9 cellular contexts compared by ENCODE assay signal in genomic region chr5:153352685-153353219, GRCh38.
DNase-seq lines count a peak whose midpoint lies in the region; ATAC-seq, FAIRE-seq and TF ChIP-seq lines count a peak whose summit lies in the region.
"Had no signal": no experiment of that assay in that cellular context is flagged by ENCODE, and none has a peak within 500 bp of the region (broad histone marks: within the 10 kb centered on the region; RNA-seq: fewer than 3 reads in every experiment).

No MANE protein-coding gene starts in this region.

- CTCF ChIA-PET in GM12878 (lab: Yijun Ruan, JAX), result no interaction called here

- WGBS in GM12878 (ENCODE audit: insufficient coverage, insufficient replicate concordance, low lambda C conversion rate, missing lambda C conversion rate), result 0% methylated on average over 11 of the region's 11 CpGs

- H4K20me1 ChIP-seq in GM12878 (ENCODE audit: control insufficient read depth, insufficient read depth), result no peaks in the 10 kb centered on the region

- intact Hi-C loops in GM12878 (cut with micrococcal nuclease; ENCODE audit: unreplicated experiment), result no loop called here

- H3K27ac ChIP-seq in GM12878 (ENCODE audit: control insufficient read depth, insufficient read depth), result peak overlapping the region; percentile 37; the same call in 1 of the 2 replicates

- H3K9me3 ChIP-seq in MG63 (no peaks in the 10 kb centered on the region), GM12878 (replicated peaks; ENCODE audit: control insufficient read depth, insufficient read depth, low read length) (peaks cover 1% of the 10 kb centered on the region; the same call in 1 of the 3 replicates)

- H3K4me3 ChIP-seq in MG63 (no peak overlapping the region), GM12878 (peak overlapping the region; percentile 29; the same call in 1 of the 2 replicates)

- SMC1A ChIA-PET in GM12878 (lab: Charles Lee; ENCODE audit: uncharacterized antibody, unreplicated experiment), result interaction anchor here (0.6 to 0.7 kb wide), 2 partner anchors 115 to 838 kb away, joined by 3 read pairs; no protein-coding TSS in a partner anchor

- H2AFZ ChIP-seq in GM12878 (ENCODE audit: control insufficient read depth, low read depth, low read length), result peak overlapping the region; percentile 47

- peak; percentile 32 for DNase-seq in Ammon's horn (ENCODE audit: low spot score)
- DNase-seq in MG63, result peak; percentile 31
- DNase-seq in GM12878 (ENCODE audit: low read depth, low spot score), result peak; percentile 44
- no peak for DNase-seq in RCC 7860 (ENCODE audit: low spot score)
- DNase-seq in middle frontal gyrus (ENCODE audit: extremely low spot score, low spot score), result no peak
- no peak for DNase-seq in midbrain (lab: John Stamatoyannopoulos, UW)
- no peak for DNase-seq in NCI-H1436 treated with DMSO at 0.1 percent for 48 hours (lab: John Stamatoyannopoulos, UW)

- H3K4me1 ChIP-seq in GM12878 (ENCODE audit: control insufficient read depth, insufficient read depth, low read length), result peaks cover 12% of the 10 kb centered on the region

- BruUV-seq in GM12878 (replicated peaks; lab: Mats Ljungman, UMichigan), result no TSS peak

- peak overlapping the region; percentile 15; the same call in 1 of the 2 replicates for H3K9ac ChIP-seq in GM12878 (ENCODE audit: control insufficient read depth, insufficient read depth, low read length)

- no peaks in the 10 kb centered on the region for H3K36me3 ChIP-seq in MG63
- no peaks in the 10 kb centered on the region for H3K36me3 ChIP-seq in GM12878 (ENCODE audit: control insufficient read depth in 2 of 2, insufficient read depth in 2 of 2, low read length in 1 of 2)

- in situ Hi-C loops in GM12878 (cut with MboI), result no loop called here

- FAIRE-seq in GM12878 (lab: Jason Lieb, UNC), result no peak
- no peak for FAIRE-seq in RCC 7860 (lab: Jason Lieb, UNC)
- FAIRE-seq: islet of Langerhans had no signal

- H3K4me2 ChIP-seq in GM12878 (ENCODE audit: control insufficient read depth, insufficient read depth), result peak overlapping the region; percentile 86

- RAD21 ChIA-PET in GM12878 (lab: Charles Lee; ENCODE audit: unreplicated experiment), result no interaction called here

- TF ChIP-seq EP300 in GM12878 (IDR thresholded peaks at IDR 0.05; ENCODE audit: borderline replicate concordance in 1 of 2, control insufficient read depth in 1 of 2, low read depth in 2 of 2, low read length in 2 of 2), result no peak

- peak; percentile 82 for ATAC-seq in GM21423 (IDR thresholded peaks at IDR 0.05; ENCODE audit: unreplicated experiment)
- peak; percentile 89 for ATAC-seq in GM12878

- TF ChIP-seq CTCF in GM12878 (IDR thresholded peaks at IDR 0.05 in 2 of 3, conservative IDR thresholded peaks at IDR 0.05 in 1 of 3; ENCODE audit: control insufficient read depth in 2 of 3, extremely low read depth in 1 of 3, insufficient read depth in 1 of 3, low read depth in 3 of 3, low read length in 3 of 3), result no peak

- no peaks in the 10 kb centered on the region for H3K79me2 ChIP-seq in GM12878 (ENCODE audit: control insufficient read depth, insufficient read depth, low read length)

- POLR2A ChIA-PET in GM12878 (lab: Charles Lee), result no interaction called here

- TF ChIP-seq POLR2A in GM12878 (IDR thresholded peaks at IDR 0.05; ENCODE audit: low read depth, low read length), result no peak

- no peak for TF ChIP-seq RAD21 in GM12878 (IDR thresholded peaks at IDR 0.05; ENCODE audit: insufficient read depth, low read depth, low read length)

- H3K27me3 ChIP-seq in MG63 (no peaks in the 10 kb centered on the region), GM12878 (replicated peaks in 1 of 2; ENCODE audit: control insufficient read depth in 2 of 2, insufficient read depth in 2 of 2, low read length in 1 of 2) (no peaks in the 10 kb centered on the region; a peak in 1 of 4 replicates)

TF ChIP-seq in GM12878, 131 proteins besides CTCF, POLR2A, EP300 and RAD21 (continues in another document):
- TF ChIP-seq MLLT1 (IDR thresholded peaks at IDR 0.05) (0 out of 2 replicates have a peak, but pooled peaks have one; percentile 38), SMC3 (IDR thresholded peaks at IDR 0.05; ENCODE audit: borderline replicate concordance, low read length) (no peak), SPI1 (IDR thresholded peaks at IDR 0.05; ENCODE audit: borderline replicate concordance, insufficient read depth, low read depth, low read length) (no peak; the same call in 1 of the 2 replicates), CBX3 (IDR thresholded peaks at IDR 0.05; ENCODE audit: borderline replicate concordance, low read depth) (no peak), SREBF1 (IDR thresholded peaks at IDR 0.05; ENCODE audit: low read length) (no peak), BCLAF1 (IDR thresholded peaks at IDR 0.05) (no peak), EED (IDR thresholded peaks at IDR 0.05; ENCODE audit: low read depth) (peak; percentile 89), MEF2A (IDR thresholded peaks at IDR 0.05; ENCODE audit: insufficient read depth, low read depth, low read length) (no peak), POLR2AphosphoS5 (IDR thresholded peaks at IDR 0.05; ENCODE audit: low read length) (no peak), ZNF217 (IDR thresholded peaks at IDR 0.05) (no peak), YBX1 (IDR thresholded peaks at IDR 0.05) (no peak), DPF2 (IDR thresholded peaks at IDR 0.05) (0 out of 2 replicates have a peak, but pooled peaks have one; percentile 29), IKZF2 (IDR thresholded peaks at IDR 0.05) (peak; percentile 91 to 93), KLF5 (IDR thresholded peaks at IDR 0.05; ENCODE audit: partially characterized antibody) (no peak), RELA (IDR thresholded peaks at IDR 0.05; ENCODE audit: borderline replicate concordance, partially characterized antibody) (no peak), HCFC1 (IDR thresholded peaks at IDR 0.05; ENCODE audit: low read length) (no peak), E2F4 (IDR thresholded peaks at IDR 0.05; ENCODE audit: low read depth, low read length) (no peak), TCF3 (IDR thresholded peaks at IDR 0.05; ENCODE audit: borderline replicate concordance, insufficient read depth, low read depth, low read length) (no peak; the same call in 1 of the 2 replicates), WRNIP1 (IDR thresholded peaks at IDR 0.05; ENCODE audit: borderline replicate concordance, low read depth, low read length) (no peak)
- TF ChIP-seq, protein P1, sequence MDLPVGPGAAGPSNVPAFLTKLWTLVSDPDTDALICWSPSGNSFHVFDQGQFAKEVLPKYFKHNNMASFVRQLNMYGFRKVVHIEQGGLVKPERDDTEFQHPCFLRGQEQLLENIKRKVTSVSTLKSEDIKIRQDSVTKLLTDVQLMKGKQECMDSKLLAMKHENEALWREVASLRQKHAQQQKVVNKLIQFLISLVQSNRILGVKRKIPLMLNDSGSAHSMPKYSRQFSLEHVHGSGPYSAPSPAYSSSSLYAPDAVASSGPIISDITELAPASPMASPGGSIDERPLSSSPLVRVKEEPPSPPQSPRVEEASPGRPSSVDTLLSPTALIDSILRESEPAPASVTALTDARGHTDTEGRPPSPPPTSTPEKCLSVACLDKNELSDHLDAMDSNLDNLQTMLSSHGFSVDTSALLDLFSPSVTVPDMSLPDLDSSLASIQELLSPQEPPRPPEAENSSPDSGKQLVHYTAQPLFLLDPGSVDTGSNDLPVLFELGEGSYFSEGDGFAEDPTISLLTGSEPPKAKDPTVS (IDR thresholded peaks at IDR 0.05; ENCODE audit: low read depth, low read length), result no peak

Comparison
In these comparisons a context has a peak if more than half of its experiments do, and no peak if none do; other contexts are left out.
1. DNase-seq: peak in Ammon's horn (single experiment), MG63 (single experiment) and GM12878 (single experiment); none in RCC 7860 (single experiment), middle frontal gyrus (single experiment), midbrain (single experiment) and NCI-H1436 treated with DMSO at 0.1 percent for 48 hours (single experiment).